Comparison of ENCODE assay signal across 8 cellular contexts in genomic region chr1:62175568-62176179, GRCh38. TPM values are rescaled to one million over a fixed set of nuclear protein-coding genes. Genes with fewer than 3 reads are reported as not detected.
DNase-seq lines count a peak whose midpoint lies in the region; ATAC-seq and TF ChIP-seq lines count a peak whose summit lies in the region.

No MANE protein-coding gene starts in this region.

- no peaks in the 10 kb centered on the region for H3K9me3 ChIP-seq in PC-9 (ENCODE audit: insufficient read depth, low read depth)
- no peaks in the 10 kb centered on the region for H3K9me3 ChIP-seq in body of pancreas

- DNase-seq in activated CD8-positive, alpha-beta memory T cell treated with anti-CD3 and anti-CD28 coated beads for 24 hours, result peak; percentile 58
- DNase-seq in activated CD8-positive, alpha-beta memory T cell treated with anti-CD3 and anti-CD28 coated beads, Interleukin-2, amount 50 U/mL, for 48 hours, result no peak
- DNase-seq in PC-9 (peak; percentile 45 to 61), body of pancreas (peak; percentile 52 to 63 (median 60)), kidney tubule cell (ENCODE audit: low spot score) (peak; percentile 53)
- peak; percentile 44 for DNase-seq in stimulated activated naive CD8-positive, alpha-beta T cell treated with anti-CD3 and anti-CD28 coated beads, Interleukin-15, Interleukin-2, amounts not matched to agents 100 U/mL and 50 U/mL, for 24 hours
- DNase-seq in activated CD4-positive, CD25-positive, alpha-beta regulatory T cell treated with anti-CD3 and anti-CD28 coated beads, Interleukin-2, amount 50 U/mL, for 72 hours, result no peak

- no peaks in the 10 kb centered on the region for H4K20me1 ChIP-seq in PC-9 (ENCODE audit: insufficient read depth)

- no peak for TF ChIP-seq POLR2A in body of pancreas (IDR thresholded peaks at IDR 0.05)

- 49 to 51% methylated on average over 9 of the region's 9 CpGs for WGBS in body of pancreas, 2 donors

- no peak overlapping the region for H2AFZ ChIP-seq in PC-9

- no peaks in the 10 kb centered on the region for H3K27me3 ChIP-seq in PC-9 (ENCODE audit: insufficient read depth, low read depth)
- no peaks in the 10 kb centered on the region for H3K27me3 ChIP-seq in body of pancreas

- BruUV-seq in PC-9 (replicated peaks; lab: Mats Ljungman, UMichigan), result no TSS peak

- peak; percentile 42 for ATAC-seq in body of pancreas
- ATAC-seq in stimulated activated naive CD8-positive, alpha-beta T cell treated with anti-CD3 and anti-CD28 coated beads, Interleukin-15, Interleukin-2, amounts not matched to agents 100 U/mL and 50 U/mL, for 24 hours, result no peak

- H3K9me2 ChIP-seq in PC-9 (ENCODE audit: insufficient read depth), result no peaks in the 10 kb centered on the region

- CTCF ChIA-PET in PC-9 (lab: Charles Lee), result interaction anchor here (0.6 to 1.6 kb wide), 14 partner anchors 9 to 325 kb away, joined by 3 to 13 read pairs (median 4); partner anchors contain the start of gene KANK4

- H3K4me2 ChIP-seq in PC-9, result no peak overlapping the region

- H3K36me3 ChIP-seq in PC-9 (ENCODE audit: low read depth) (no peaks in the 10 kb centered on the region), body of pancreas (replicated peaks in 1 of 2; ENCODE audit: insufficient read depth in 1 of 2, low read depth in 2 of 2) (no peaks in the 10 kb centered on the region)

- intact Hi-C loops in PC-9 (cut with micrococcal nuclease; ENCODE audit: unreplicated experiment) (loop anchor here (1.0 to 2.0 kb wide), 5 partner anchors 119 to 571 kb away; no protein-coding TSS in a partner anchor), body of pancreas (cut with DNase I) (loop anchor here (5.0 kb wide), 1 partner anchor 232 kb away; no protein-coding TSS in a partner anchor)

- H3F3A ChIP-seq in PC-9 (ENCODE audit: insufficient read depth, low read depth), result peaks cover 9% of the 10 kb centered on the region

- POLR2A ChIA-PET in PC-9 (lab: Charles Lee; ENCODE audit: unreplicated experiment), result interaction anchor here (0.6 to 0.9 kb wide), 2 partner anchors 62 to 95 kb away, joined by 10 read pairs; no protein-coding TSS in a partner anchor

- TF ChIP-seq EP300 in Ishikawa (IDR thresholded peaks at IDR 0.05; ENCODE audit: borderline replicate concordance), result no peak

- H3K4me1 ChIP-seq in PC-9 (replicated peaks; ENCODE audit: insufficient read depth), result peaks cover 11% of the 10 kb centered on the region
- peaks cover 5% of the 10 kb centered on the region for H3K4me1 ChIP-seq in body of pancreas

- H3K4me3 ChIP-seq in PC-9, result no peak overlapping the region
- H3K4me3 ChIP-seq in body of pancreas, result no peak overlapping the region

- TF ChIP-seq CTCF in PC-9 (conservative IDR thresholded peaks at IDR 0.05) (peak; percentile 86), body of pancreas (IDR thresholded peaks at IDR 0.05) (peak; percentile 64 to 89 (median 80))

- H3K79me2 ChIP-seq in PC-9 (ENCODE audit: low read depth), result no peaks in the 10 kb centered on the region

- peak; percentile 94 for TF ChIP-seq RAD21 in Ishikawa (IDR thresholded peaks at IDR 0.05; ENCODE audit: low read depth)

- no peak overlapping the region for H3K27ac ChIP-seq in PC-9
- H3K27ac ChIP-seq in body of pancreas, result no peak overlapping the region

TF ChIP-seq in Ishikawa, 13 proteins besides CTCF, POLR2A, EP300 and RAD21:
- no peak for TF ChIP-seq CEBPB (IDR thresholded peaks at IDR 0.05)
- no peak for TF ChIP-seq TCF12 (IDR thresholded peaks at IDR 0.05; ENCODE audit: low read depth)
- no peak for TF ChIP-seq ZBTB7A (IDR thresholded peaks at IDR 0.05; ENCODE audit: low read depth)
- no peak for TF ChIP-seq CREB1 (IDR thresholded peaks at IDR 0.05; ENCODE audit: low read depth)
- TF ChIP-seq FOXM1 (IDR thresholded peaks at IDR 0.05; ENCODE audit: borderline replicate concordance, low read depth), result no peak
- TF ChIP-seq MAX (IDR thresholded peaks at IDR 0.05), result no peak
- TF ChIP-seq EGR1 (IDR thresholded peaks at IDR 0.05), result no peak
- no peak for TF ChIP-seq YY1 (IDR thresholded peaks at IDR 0.05; ENCODE audit: low read depth)
- TF ChIP-seq NFIC (IDR thresholded peaks at IDR 0.05), result no peak
- TF ChIP-seq USF1 (IDR thresholded peaks at IDR 0.05), result no peak
- no peak for TF ChIP-seq TAF1 (IDR thresholded peaks at IDR 0.05; ENCODE audit: low read depth)
- TF ChIP-seq REST (IDR thresholded peaks at IDR 0.05; ENCODE audit: low read depth), result no peak
- no peak for TF ChIP-seq TEAD4 (IDR thresholded peaks at IDR 0.05)
TF ChIP-seq in Ishikawa: peak in this region for 0.

RNA-seq across cellular contexts. Expression of gene L1TD1, which starts 19.0 kb away (rescaled TPM):
- total RNA-seq in PC-9 (2021) (0.10 TPM in 1 of 2 replicates, not detected in the other), body of pancreas (under 1 TPM in 1 of 2 donors, not detected in 1; 0.52 TPM)

Comparison
In these comparisons a context has a peak if more than half of its experiments do, and no peak if none do; other contexts are left out.
1. DNase-seq: peak in activated CD8-positive, alpha-beta memory T cell treated with anti-CD3 and anti-CD28 coated beads for 24 hours (single experiment), PC-9 (2 of 2), body of pancreas (4 of 4), kidney tubule cell (single experiment) and stimulated activated naive CD8-positive, alpha-beta T cell treated with anti-CD3 and anti-CD28 coated beads, Interleukin-15, Interleukin-2, amounts not matched to agents 100 U/mL and 50 U/mL, for 24 hours (single experiment); none in activated CD8-positive, alpha-beta memory T cell treated with anti-CD3 and anti-CD28 coated beads, Interleukin-2, amount 50 U/mL, for 48 hours (single experiment) and activated CD4-positive, CD25-positive, alpha-beta regulatory T cell treated with anti-CD3 and anti-CD28 coated beads, Interleukin-2, amount 50 U/mL, for 72 hours (single experiment).